19 cellular contexts compared by ENCODE assay signal in the genomic region with DNA sequence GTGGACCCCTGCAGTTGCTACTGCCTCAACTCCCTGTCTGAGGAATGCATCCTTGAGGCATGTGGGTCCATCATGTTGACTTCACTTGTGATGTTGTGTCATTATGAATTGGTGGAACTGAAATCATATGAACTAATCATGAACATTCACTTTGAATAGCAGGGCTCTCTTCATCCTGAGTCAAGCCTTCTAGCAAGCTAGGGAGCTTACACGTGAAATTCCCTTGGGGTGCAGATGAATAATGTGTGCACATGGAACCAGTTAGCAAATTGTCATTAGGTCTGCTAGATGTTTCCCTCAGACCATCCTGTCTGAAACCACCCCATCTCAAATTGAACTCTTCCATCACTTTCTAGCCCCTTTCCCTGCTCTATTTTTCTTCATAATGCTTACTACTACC.
"Had no signal": no experiment of that assay in that cellular context is flagged by ENCODE, and none has a peak within 500 bp of the region (broad histone marks: within the 10 kb centered on the region; RNA-seq: fewer than 3 reads in every experiment).

No MANE protein-coding gene starts in this region.

- H3K27me3 ChIP-seq: right lobe of liver, testis had no signal

- H3K27ac Mint-ChIP-seq: activated T-helper 1 cell treated with anti-CD3 and anti-CD28 coated beads, Interleukin-12 subunit alpha, Interleukin-12 subunit beta, Interleukin-2, Interleukin-4 antibody, amounts not matched to agents 30 ng/mL and 10 ng/mL and 1 ng/mL, durations not matched to agents 14 hours and 24 hours and 36 hours; endodermal cell; nephron progenitor cell had no signal

- DNase-seq: amygdala; cerebellar nuclear complex; endodermal cell; hippocampal formation; left ventricle myocardium superior; mammary epithelial cell; nephron progenitor cell; nucleus accumbens; posterior cingulate gyrus; right lobe of liver; SIG-M5; SK-N-SH; stimulated activated CD4-positive, alpha-beta T cell treated with anti-CD3 and anti-CD28 coated beads, Interleukin-1b, Interleukin-23, amount 100 ng/mL, for 48 hours; testis; trophoblast cell had no signal

- ATAC-seq: left ventricle myocardium superior, right lobe of liver had no signal

- H3K4me3 ChIP-seq: coronary artery, right lobe of liver, skin epidermis, testis had no signal

- H3K9ac ChIP-seq: SK-N-SH had no signal

- H3K4me2 ChIP-seq: SK-N-SH had no signal

- H3K9me3 Mint-ChIP-seq: activated T-helper 1 cell treated with anti-CD3 and anti-CD28 coated beads, Interleukin-12 subunit alpha, Interleukin-12 subunit beta, Interleukin-2, Interleukin-4 antibody, amounts not matched to agents 30 ng/mL and 10 ng/mL and 1 ng/mL, durations not matched to agents 14 hours and 24 hours and 36 hours; endodermal cell; nephron progenitor cell had no signal

- H3K9me2 ChIP-seq: SK-N-SH had no signal

- H3K9me3 ChIP-seq: right lobe of liver, SK-N-SH, testis had no signal

- H3K4me3 Mint-ChIP-seq: endodermal cell, nephron progenitor cell had no signal

- H3K27ac ChIP-seq: coronary artery, epithelial cell of prostate, right lobe of liver, skin epidermis, testis had no signal

- H3K4me1 ChIP-seq: testis had no signal
